In the genomic region with DNA sequence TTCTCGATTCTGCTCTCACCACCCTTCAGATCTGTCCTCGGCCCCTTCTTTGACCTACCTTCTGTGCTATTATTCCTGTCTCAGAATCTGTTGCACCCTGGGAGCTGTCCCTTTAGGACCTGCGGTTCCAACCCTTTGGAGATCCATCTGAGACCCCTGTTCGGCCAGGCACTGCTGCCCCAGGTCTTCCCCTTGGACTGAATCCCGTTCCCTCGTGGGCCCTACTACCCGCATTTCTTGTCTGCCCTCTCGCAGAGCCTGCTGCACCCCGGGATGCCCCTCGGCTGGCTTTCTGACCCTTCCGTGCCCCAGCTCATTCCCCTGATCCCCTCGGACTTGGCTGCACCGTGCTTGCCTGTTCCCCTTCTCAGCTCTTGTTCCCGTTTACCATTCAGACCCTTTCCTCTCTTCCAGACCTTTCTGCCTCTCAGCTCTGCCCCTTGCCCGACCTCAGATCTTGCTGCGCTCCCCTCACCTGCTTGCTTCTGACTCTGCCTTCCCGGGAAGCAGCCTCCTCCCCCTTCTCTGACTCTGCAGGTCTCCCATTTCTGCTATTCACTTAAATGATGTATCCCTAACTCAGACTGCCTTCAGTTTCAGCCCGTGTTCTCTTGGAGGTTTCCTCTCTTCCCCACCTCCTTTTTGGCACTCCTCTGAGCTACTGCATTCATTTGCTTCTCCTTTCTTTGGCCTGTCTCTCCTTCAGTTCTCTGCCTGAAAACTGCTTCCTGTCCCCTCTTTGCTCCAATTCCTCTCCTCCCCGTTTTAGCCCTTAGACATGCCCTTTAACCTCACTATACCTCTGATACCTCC, we compare ENCODE assay signal across 8 cellular contexts. TPM values are rescaled to one million over a fixed set of nuclear protein-coding genes. Genes with fewer than 3 reads are reported as not detected.
A peak's percentile ranks its signal among the peaks of the same experiment; 100 is the strongest.
DNase-seq lines count a peak whose midpoint lies in the region; ATAC-seq, FAIRE-seq and TF ChIP-seq lines count a peak whose summit lies in the region.

No MANE protein-coding gene starts in this region.

- H3K4me3 ChIP-seq in endocrine pancreas (ENCODE audit: control insufficient read depth, insufficient read depth, low read length) (peak overlapping the region; percentile 62), pancreas (peak overlapping the region; percentile 79 to 95 (median 88))

- H3K9ac ChIP-seq in endocrine pancreas (ENCODE audit: control insufficient read depth, insufficient read depth, low read length) = peak overlapping the region; percentile 33

- no peak overlapping the region for H3K27ac Mint-ChIP-seq in endothelial cell (ENCODE audit: unreplicated experiment)

- H3K27me3 ChIP-seq in endocrine pancreas (ENCODE audit: control insufficient read depth, insufficient read depth, low read length) (no peaks in the 10 kb centered on the region), pancreas (no peaks in the 10 kb centered on the region)

- H3K27me3 Mint-ChIP-seq in endothelial cell (ENCODE audit: unreplicated experiment) = peaks cover 7% of the 10 kb centered on the region

- WGBS in pancreas, 2 donors = 1% methylated on average over 19 of the region's 19 CpGs

- H3K27ac ChIP-seq in pancreas = peak overlapping the region in 3 of 4 donors; percentile 16 to 98 (median 96)

- ATAC-seq in pancreas (no peak), GM19035 (IDR thresholded peaks at IDR 0.05; ENCODE audit: unreplicated experiment) (no peak)

- peaks cover 16% of the 10 kb centered on the region for H3K4me1 ChIP-seq in endocrine pancreas (ENCODE audit: control insufficient read depth, insufficient read depth, low read length)
- peaks cover 13 to 41% (median 24%) of the 10 kb centered on the region in 3 donors for H3K4me1 ChIP-seq in pancreas

- H3K9me3 Mint-ChIP-seq in endothelial cell (ENCODE audit: unreplicated experiment) = no peaks in the 10 kb centered on the region

- H3K9me3 ChIP-seq in endocrine pancreas (ENCODE audit: control insufficient read depth, low read length) (no peaks in the 10 kb centered on the region), pancreas (no peaks in the 10 kb centered on the region)

- DNase-seq in activated CD4-positive, alpha-beta T cell treated with anti-CD3 and anti-CD28 coated beads for 48 hours = peak; percentile 10
- DNase-seq in activated CD4-positive, alpha-beta T cell treated with anti-CD3 and anti-CD28 coated beads for 4 hours = no peak
- DNase-seq in NCI-H526 treated with DMSO at 0.1 percent for 48 hours (lab: John Stamatoyannopoulos, UW) = peak; percentile 16
- DNase-seq in pancreas = peak in 3 of 6 donors; percentile 44 to 74 (median 64)
- DNase-seq in endothelial cell (ENCODE audit: low spot score) = no peak
- DNase-seq in NCI-H2081 (lab: John Stamatoyannopoulos, UW) = no peak

- peaks cover 5% of the 10 kb centered on the region for H3K36me3 Mint-ChIP-seq in endothelial cell (ENCODE audit: low read depth, unreplicated experiment)

- no peak for TF ChIP-seq CTCF in pancreas (IDR thresholded peaks at IDR 0.05)
- no peak for TF ChIP-seq CTCF in endothelial cell (IDR thresholded peaks at IDR 0.05; ENCODE audit: unreplicated experiment)

- H3K4me1 Mint-ChIP-seq in endothelial cell (ENCODE audit: unreplicated experiment) = peaks cover 16% of the 10 kb centered on the region

- FAIRE-seq in pancreas (lab: Jason Lieb, UNC) = no peak

- H3K4me3 Mint-ChIP-seq in endothelial cell (ENCODE audit: unreplicated experiment) = no peak overlapping the region

- intact Hi-C loops in pancreas (cut with DNase I) = loop anchor here in 1 of 3 donors (10.0 kb wide), 1 partner anchor 63 kb away; no protein-coding TSS in a partner anchor

- H3K36me3 ChIP-seq in endocrine pancreas (ENCODE audit: control insufficient read depth, insufficient read depth, low read length) = no peaks in the 10 kb centered on the region
- no peaks in the 10 kb centered on the region for H3K36me3 ChIP-seq in pancreas

RNA-seq across cellular contexts. Expression of a gene that starts 1.1 kb away (rescaled TPM):
- total RNA-seq in pancreas (10 to 100 TPM; 14.6 to 26.8 (median 19.9) TPM), endothelial cell (ENCODE audit: unreplicated experiment) (71.1 TPM)
- polyA plus RNA-seq in pancreas = 10 to 100 TPM in 1 of 2 donors, 1 to 10 TPM in 1; 8.4 to 12.7 TPM

RNA-seq across cellular contexts. Expression of a gene that starts 11.3 kb away (rescaled TPM):
- 10 to 100 TPM; 34.5 to 50.9 (median 39.3) TPM for total RNA-seq in pancreas
- 10 to 100 TPM; 46.4 to 48.2 TPM for polyA plus RNA-seq in pancreas
- total RNA-seq in endothelial cell (ENCODE audit: unreplicated experiment) = 381 TPM

Comparison
In these comparisons a context has a peak if more than half of its experiments do, and no peak if none do; other contexts are left out.
1. DNase-seq: peak in activated CD4-positive, alpha-beta T cell treated with anti-CD3 and anti-CD28 coated beads for 48 hours (single experiment) and NCI-H526 treated with DMSO at 0.1 percent for 48 hours (single experiment); none in activated CD4-positive, alpha-beta T cell treated with anti-CD3 and anti-CD28 coated beads for 4 hours (0 of 2), endothelial cell (single experiment) and NCI-H2081 (0 of 2).